ENCODE assay signal across 31 cellular contexts in the genomic region with DNA sequence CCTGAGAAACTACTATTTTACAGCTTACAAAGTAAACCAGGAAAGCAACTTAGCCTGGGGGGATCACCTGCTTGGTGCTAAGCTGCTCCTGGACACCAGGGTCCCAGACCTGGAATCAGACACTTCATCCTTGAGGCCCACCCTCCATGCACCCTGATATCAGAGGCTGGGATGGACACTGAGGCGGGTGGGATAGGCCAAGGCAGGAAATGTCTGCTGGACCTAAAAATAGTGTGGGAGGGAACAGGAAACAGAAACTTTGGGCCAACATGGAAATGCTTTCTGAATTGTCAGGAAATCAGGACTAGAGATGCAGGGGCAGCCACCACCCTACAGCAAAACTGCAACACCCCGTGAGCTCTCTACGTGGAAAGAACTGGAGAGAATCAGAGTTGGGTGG.
DNase-seq lines count a peak whose midpoint lies in the region; ATAC-seq and TF ChIP-seq lines count a peak whose summit lies in the region.
"Had no signal": no experiment of that assay in that cellular context is flagged by ENCODE, and none has a peak within 500 bp of the region (broad histone marks: within the 10 kb centered on the region; RNA-seq: fewer than 3 reads in every experiment).

No MANE protein-coding gene starts in this region.

- intact Hi-C loops in gastrocnemius medialis (cut with DNase I; ENCODE audit: low total_unique reads): no loop called here
- intact Hi-C loops in activated CD4-positive, alpha-beta T cell treated with anti-CD3 and anti-CD28 coated beads, Interleukin-2, amount 10 ng/mL, durations not matched to agents 24 days and 14 days (cut with micrococcal nuclease): loop anchor here (10.0 kb wide), 1 partner anchor 113 kb away; no protein-coding TSS in a partner anchor

- WGBS in mesendoderm (ENCODE audit: extremely low coverage, insufficient coverage, low lambda C conversion rate): no CpG with 5 or more reads among the region's 3 CpGs

- H4K8ac ChIP-seq in mesendoderm (ENCODE audit: low read depth, low read length): no peak overlapping the region

- no peak overlapping the region for H4K5ac ChIP-seq in mesendoderm (ENCODE audit: low read length)

- H2BK5ac ChIP-seq in mesendoderm (ENCODE audit: low read length): no peak overlapping the region

- no peak overlapping the region for H2AK5ac ChIP-seq in mesendoderm (ENCODE audit: low read length)

- H3K4me1 ChIP-seq in mesendoderm (ENCODE audit: control insufficient read depth, low read depth, low read length) (peaks cover 3% of the 10 kb centered on the region), gastrocnemius medialis (no peaks in the 10 kb centered on the region)
- H3K4me1 ChIP-seq: adrenal gland, body of pancreas had no signal

- ATAC-seq in gastrocnemius medialis (no peak), HG02885 (IDR thresholded peaks at IDR 0.05; ENCODE audit: poor library complexity, unreplicated experiment) (no peak)
- ATAC-seq: activated CD8-positive, alpha-beta memory T cell treated with anti-CD3 and anti-CD28 coated beads, Interleukin-2, amount 10 ng/mL, durations not matched to agents 7 days and 5 days; body of pancreas; naive thymus-derived CD8-positive, alpha-beta T cell; stimulated activated memory B cell treated with anti-CD40 and anti-IgM and Interleukin-4, amounts not matched to agents 10 μg/mL and 1 μg/mL and 100 μg/mL, for 72 hours had no signal

- peaks cover 2% of the 10 kb centered on the region for H3K79me1 ChIP-seq in mesendoderm (ENCODE audit: low read length)

- no peak overlapping the region for H3K9ac ChIP-seq in mesendoderm (ENCODE audit: low read length)

- H3K9me3 Mint-ChIP-seq in activated CD4-positive, alpha-beta T cell treated with anti-CD3 and anti-CD28 coated beads, Interleukin-2, amount 10 ng/mL, durations not matched to agents 24 days and 14 days: no peaks in the 10 kb centered on the region
- H3K9me3 Mint-ChIP-seq: activated naive CD4-positive, alpha-beta T cell treated with anti-CD3 and anti-CD28 coated beads for 36 hours; naive thymus-derived CD8-positive, alpha-beta T cell; stimulated activated memory B cell treated with anti-CD40 and anti-IgM and Interleukin-4, amounts not matched to agents 10 μg/mL and 1 μg/mL and 100 μg/mL, for 72 hours had no signal

- peaks cover 5% of the 10 kb centered on the region for H3K4me1 Mint-ChIP-seq in activated CD4-positive, alpha-beta T cell treated with anti-CD3 and anti-CD28 coated beads, Interleukin-2, amount 10 ng/mL, durations not matched to agents 24 days and 14 days
- H3K4me1 Mint-ChIP-seq: activated CD4-positive, alpha-beta T cell treated with anti-CD3 and anti-CD28 coated beads, Interleukin-2, amount 10 ng/mL, durations not matched to agents 7 days and 5 days; activated CD8-positive, alpha-beta memory T cell treated with anti-CD3 and anti-CD28 coated beads, Interleukin-2, amount 10 ng/mL, durations not matched to agents 7 days and 5 days; stimulated activated memory B cell treated with anti-CD40 and anti-IgM and Interleukin-4, amounts not matched to agents 10 μg/mL and 1 μg/mL and 100 μg/mL, for 72 hours had no signal

- no peaks in the 10 kb centered on the region for H3K36me3 ChIP-seq in mesendoderm (ENCODE audit: control insufficient read depth, insufficient read depth, low read length)
- no peaks in the 10 kb centered on the region for H3K36me3 ChIP-seq in gastrocnemius medialis
- H3K36me3 ChIP-seq: adrenal gland, WERI-Rb-1 had no signal

- no peak overlapping the region for H2BK120ac ChIP-seq in mesendoderm (ENCODE audit: low read depth, low read length)

- TF ChIP-seq CTCF in fibroblast of pulmonary artery (IDR thresholded peaks at IDR 0.05; ENCODE audit: low read length, missing control alignments) (no peak), gastrocnemius medialis (IDR thresholded peaks at IDR 0.05 in 4 of 5, conservative IDR thresholded peaks at IDR 0.05 in 1 of 5) (no peak), GM13977 (IDR thresholded peaks at IDR 0.05; ENCODE audit: extremely low read depth, insufficient read depth, missing control alignments) (no peak)

- H3K27ac ChIP-seq in mesendoderm (ENCODE audit: low read depth, low read length) (no peak overlapping the region), gastrocnemius medialis (peak overlapping the region; percentile 42 to 54 (median 48))
- H3K27ac ChIP-seq: C4-2B, epithelial cell of prostate, HL-60, WERI-Rb-1 had no signal

- no peak overlapping the region for H2BK15ac ChIP-seq in mesendoderm (replicated peaks; ENCODE audit: low read depth)

- in situ Hi-C loops in gastrocnemius medialis (cut with MboI; ENCODE audit: low sequenced_read_pairs in 4 of 4) (loop anchor here (5.0 to 25.0 kb wide), 5 partner anchors 113 to 796 kb away; no protein-coding TSS in a partner anchor), GM13977 (cut with MboI; ENCODE audit: low pct_unique_long_range_greater_than_20kb, low sequenced_read_pairs, unreplicated experiment) (no loop called here)

- H3K56ac ChIP-seq in mesendoderm (ENCODE audit: low read length): peak overlapping the region; percentile 57

- no peak overlapping the region for H3K4me3 ChIP-seq in fibroblast of pulmonary artery (replicated peaks; ENCODE audit: low read depth, low read length)
- H3K4me3 ChIP-seq in mesendoderm (ENCODE audit: low read length): no peak overlapping the region
- no peak overlapping the region for H3K4me3 ChIP-seq in gastrocnemius medialis
- H3K4me3 ChIP-seq: adrenal gland, body of pancreas had no signal

- no peak overlapping the region for H3K4me2 ChIP-seq in mesendoderm (ENCODE audit: low read length)

- no peak overlapping the region for H3K18ac ChIP-seq in mesendoderm (ENCODE audit: low read length)

- H3K36me3 Mint-ChIP-seq in activated CD4-positive, alpha-beta T cell treated with anti-CD3 and anti-CD28 coated beads, Interleukin-2, amount 10 ng/mL, durations not matched to agents 24 days and 14 days (ENCODE audit: low read depth): no peaks in the 10 kb centered on the region
- H3K36me3 Mint-ChIP-seq: activated CD8-positive, alpha-beta memory T cell treated with anti-CD3 and anti-CD28 coated beads, Interleukin-2, amount 10 ng/mL, durations not matched to agents 7 days and 5 days; naive thymus-derived CD8-positive, alpha-beta T cell; stimulated activated memory B cell treated with anti-CD40 and anti-IgM and Interleukin-4, amounts not matched to agents 10 μg/mL and 1 μg/mL and 100 μg/mL, for 72 hours had no signal

- H3K27ac Mint-ChIP-seq in activated CD4-positive, alpha-beta T cell treated with anti-CD3 and anti-CD28 coated beads, Interleukin-2, amount 10 ng/mL, durations not matched to agents 24 days and 14 days: no peak overlapping the region
- H3K27ac Mint-ChIP-seq: activated CD4-positive, alpha-beta T cell treated with anti-CD3 and anti-CD28 coated beads, Interleukin-2, amount 10 ng/mL, durations not matched to agents 7 days and 5 days; activated CD8-positive, alpha-beta memory T cell treated with anti-CD3 and anti-CD28 coated beads, Interleukin-2, amount 10 ng/mL, durations not matched to agents 7 days and 5 days; activated naive CD4-positive, alpha-beta T cell treated with anti-CD3 and anti-CD28 coated beads for 36 hours; stimulated activated memory B cell treated with anti-CD40 and anti-IgM and Interleukin-4, amounts not matched to agents 10 μg/mL and 1 μg/mL and 100 μg/mL, for 72 hours had no signal

- H3K79me2 ChIP-seq in mesendoderm (ENCODE audit: control insufficient read depth, insufficient read depth, low read length): peaks cover 4% of the 10 kb centered on the region

- peak; percentile 56 for DNase-seq in dermis blood vessel endothelial cell
- DNase-seq in fibroblast of pulmonary artery (ENCODE audit: low read depth): peak; percentile 21
- DNase-seq in mesendoderm: no peak
- no peak for DNase-seq in gastrocnemius medialis
- DNase-seq in GM13977 (ENCODE audit: low spot score): no peak
- DNase-seq in activated CD4-positive, alpha-beta T cell treated with anti-CD3 and anti-CD28 coated beads, Interleukin-2, amount 10 ng/mL, durations not matched to agents 24 days and 14 days: no peak
- no peak for DNase-seq in NCI-H524 treated with DMSO at 0.1 percent for 48 hours (lab: John Stamatoyannopoulos, UW)
- DNase-seq: activated CD4-positive, alpha-beta T cell treated with anti-CD3 and anti-CD28 coated beads, Interleukin-2, amount 10 ng/mL, durations not matched to agents 7 days and 5 days; activated CD8-positive, alpha-beta memory T cell treated with anti-CD3 and anti-CD28 coated beads, Interleukin-2, amount 10 ng/mL, durations not matched to agents 7 days and 5 days; activated naive CD4-positive, alpha-beta T cell treated with anti-CD3 and anti-CD28 coated beads for 36 hours; activated T-cell treated with anti-CD3 and anti-CD28 coated beads, Interleukin-2, amount 50 U/mL, for 48 hours; adrenal gland; body of pancreas; cerebellar nuclear complex; DND-41; foreskin fibroblast; Kasumi-1; naive thymus-derived CD8-positive, alpha-beta T cell; NCI-H146; NCI-H510A; NK-92 treated with Interleukin-12 subunit alpha and Interleukin-12 subunit beta, amount 100 ng/mL, for 24 hours; SHP77 treated with DMSO at 0.1 percent for 48 hours; stimulated activated CD4-positive, alpha-beta T cell treated with anti-CD3 and anti-CD28 coated beads, Interleukin-4, amount 100 ng/mL, for 4 hours; SW 1271; T-helper 9 cell; WERI-Rb-1 had no signal

- H3K4ac ChIP-seq in mesendoderm (ENCODE audit: low read depth, low read length): no peak overlapping the region

- H3K27me3 Mint-ChIP-seq in activated CD4-positive, alpha-beta T cell treated with anti-CD3 and anti-CD28 coated beads, Interleukin-2, amount 10 ng/mL, durations not matched to agents 24 days and 14 days: no peaks in the 10 kb centered on the region
- H3K27me3 Mint-ChIP-seq: activated CD4-positive, alpha-beta T cell treated with anti-CD3 and anti-CD28 coated beads, Interleukin-2, amount 10 ng/mL, durations not matched to agents 7 days and 5 days had no signal

- H3K27me3 ChIP-seq in mesendoderm (ENCODE audit: insufficient read depth, low read length, poor library complexity) (no peaks in the 10 kb centered on the region), gastrocnemius medialis (no peaks in the 10 kb centered on the region)
- H3K27me3 ChIP-seq: adrenal gland, body of pancreas had no signal

- H3K9me3 ChIP-seq in gastrocnemius medialis: no peaks in the 10 kb centered on the region
- H3K9me3 ChIP-seq: adrenal gland, body of pancreas had no signal

- H3K23ac ChIP-seq in mesendoderm (ENCODE audit: low read length): no peak overlapping the region

- H3K4me3 Mint-ChIP-seq in activated CD4-positive, alpha-beta T cell treated with anti-CD3 and anti-CD28 coated beads, Interleukin-2, amount 10 ng/mL, durations not matched to agents 24 days and 14 days: no peak overlapping the region
- H3K4me3 Mint-ChIP-seq: activated CD4-positive, alpha-beta T cell treated with anti-CD3 and anti-CD28 coated beads, Interleukin-2, amount 10 ng/mL, durations not matched to agents 7 days and 5 days; activated CD8-positive, alpha-beta memory T cell treated with anti-CD3 and anti-CD28 coated beads, Interleukin-2, amount 10 ng/mL, durations not matched to agents 7 days and 5 days; activated naive CD4-positive, alpha-beta T cell treated with anti-CD3 and anti-CD28 coated beads for 36 hours; naive thymus-derived CD8-positive, alpha-beta T cell; stimulated activated memory B cell treated with anti-CD40 and anti-IgM and Interleukin-4, amounts not matched to agents 10 μg/mL and 1 μg/mL and 100 μg/mL, for 72 hours had no signal

- no peak for TF ChIP-seq POLR2A in gastrocnemius medialis (IDR thresholded peaks at IDR 0.05)

Comparison
In these comparisons a context has a peak if more than half of its experiments do, and no peak if none do; other contexts are left out.
1. DNase-seq: peak in dermis blood vessel endothelial cell (single experiment) and fibroblast of pulmonary artery (single experiment); none in mesendoderm (single experiment), gastrocnemius medialis (0 of 2), GM13977 (single experiment), activated CD4-positive, alpha-beta T cell treated with anti-CD3 and anti-CD28 coated beads, Interleukin-2, amount 10 ng/mL, durations not matched to agents 24 days and 14 days (single experiment) and NCI-H524 treated with DMSO at 0.1 percent for 48 hours (single experiment).